Comparison of ENCODE assay signal across 7 cellular contexts in genomic region chr22:30245181-30245984, GRCh38. TPM values are rescaled to one million over a fixed set of nuclear protein-coding genes. Genes with fewer than 3 reads are reported as not detected.
DNase-seq lines count a peak whose midpoint lies in the region; ATAC-seq, FAIRE-seq and TF ChIP-seq lines count a peak whose summit lies in the region.

No MANE protein-coding gene starts in this region.

- peak; percentile 1 for ATAC-seq in stimulated activated naive CD8-positive, alpha-beta T cell treated with anti-CD3 and anti-CD28 coated beads, Interleukin-15, amount 100 ng/mL, for 72 hours
- ATAC-seq in GM19452 (IDR thresholded peaks at IDR 0.05; ENCODE audit: unreplicated experiment), result no peak

- H3K4me3 ChIP-seq in HUES48 (ENCODE audit: low read depth, low read length) (peak overlapping the region; percentile 77), kidney (ENCODE audit: low read length in 2 of 2) (peak overlapping the region; percentile 18 to 54)

- intact Hi-C loops in kidney (cut with DNase I), result no loop called here

- peak; percentile 59 for DNase-seq in activated naive CD4-positive, alpha-beta T cell treated with anti-CD3 and anti-CD28 coated beads, Interleukin-2, amount 10 ng/mL, durations not matched to agents 7 days and 5 days
- DNase-seq in kidney (no peak), NCI-H2227 (lab: John Stamatoyannopoulos, UW; ENCODE audit: unreplicated experiment) (no peak), HEK293T (ENCODE audit: extremely low spot score) (no peak)
- peak in 1 of 2 donors; percentile 42 for DNase-seq in stimulated activated naive CD8-positive, alpha-beta T cell treated with anti-CD3 and anti-CD28 coated beads, Interleukin-15, amount 100 ng/mL, for 72 hours

- POLR2A ChIA-PET in HEK293T (lab: Yijun Ruan, JAX), result interaction anchor here (1.5 kb wide), 1 partner anchor 8 kb away, joined by 5 read pairs; no protein-coding TSS in a partner anchor

- peaks cover 50% of the 10 kb centered on the region for H3K36me3 Mint-ChIP-seq in activated naive CD4-positive, alpha-beta T cell treated with anti-CD3 and anti-CD28 coated beads, Interleukin-2, amount 10 ng/mL, durations not matched to agents 7 days and 5 days

- H3K27me3 Mint-ChIP-seq in activated naive CD4-positive, alpha-beta T cell treated with anti-CD3 and anti-CD28 coated beads, Interleukin-2, amount 10 ng/mL, durations not matched to agents 7 days and 5 days, result no peaks in the 10 kb centered on the region
- H3K27me3 Mint-ChIP-seq in stimulated activated naive CD8-positive, alpha-beta T cell treated with anti-CD3 and anti-CD28 coated beads, Interleukin-15, amount 100 ng/mL, for 72 hours, result no peaks in the 10 kb centered on the region

- H3K27ac ChIP-seq in HUES48 (ENCODE audit: low read depth, low read length) (peak overlapping the region; percentile 42), kidney (ENCODE audit: low read depth in 2 of 2, low read length in 2 of 2) (peak overlapping the region in 1 of 2 donors; percentile 14)

- H3K9me3 ChIP-seq in HUES48 (ENCODE audit: control insufficient read depth, insufficient read depth, low read length) (no peaks in the 10 kb centered on the region), kidney (ENCODE audit: control insufficient read depth in 1 of 2, low read length in 2 of 2) (no peaks in the 10 kb centered on the region)

- H3K9ac ChIP-seq in HUES48 (ENCODE audit: low read depth, low read length), result no peak overlapping the region
- no peak overlapping the region for H3K9ac ChIP-seq in kidney (ENCODE audit: low read length in 2 of 2)

- peak overlapping the region; percentile 96 for H3K27ac Mint-ChIP-seq in activated naive CD4-positive, alpha-beta T cell treated with anti-CD3 and anti-CD28 coated beads, Interleukin-2, amount 10 ng/mL, durations not matched to agents 7 days and 5 days
- H3K27ac Mint-ChIP-seq in stimulated activated naive CD8-positive, alpha-beta T cell treated with anti-CD3 and anti-CD28 coated beads, Interleukin-15, amount 100 ng/mL, for 72 hours, result peak overlapping the region; percentile 97 to 99

- peaks cover 8% of the 10 kb centered on the region; the same call in 1 of the 2 replicates for H3K36me3 ChIP-seq in HUES48 (ENCODE audit: control insufficient read depth, insufficient read depth, low read length)
- no peaks in the 10 kb centered on the region for H3K36me3 ChIP-seq in kidney (ENCODE audit: control insufficient read depth in 1 of 2, insufficient read depth in 2 of 2, low read length in 2 of 2)

- H3K4me1 ChIP-seq in HUES48 (ENCODE audit: control insufficient read depth, insufficient read depth, low read length) (no peaks in the 10 kb centered on the region; the same call in 1 of the 2 replicates), kidney (ENCODE audit: control insufficient read depth in 1 of 2, insufficient read depth in 1 of 2, low read depth in 1 of 2, low read length in 2 of 2) (peaks cover 3 to 9% of the 10 kb centered on the region in 2 donors)

- peaks cover 88% of the 10 kb centered on the region for H3K4me1 Mint-ChIP-seq in activated naive CD4-positive, alpha-beta T cell treated with anti-CD3 and anti-CD28 coated beads, Interleukin-2, amount 10 ng/mL, durations not matched to agents 7 days and 5 days
- H3K4me1 Mint-ChIP-seq in stimulated activated naive CD8-positive, alpha-beta T cell treated with anti-CD3 and anti-CD28 coated beads, Interleukin-15, amount 100 ng/mL, for 72 hours, result peaks cover 99% of the 10 kb centered on the region

- no peak for TF ChIP-seq CTCF in kidney (IDR thresholded peaks at IDR 0.05; ENCODE audit: borderline replicate concordance, extremely low read depth, insufficient read depth)

- no peak for FAIRE-seq in kidney (lab: Jason Lieb, UNC)

- H3K27me3 ChIP-seq in HUES48 (ENCODE audit: control insufficient read depth, insufficient read depth, low read length), result no peaks in the 10 kb centered on the region

- CTCF ChIA-PET in activated naive CD4-positive, alpha-beta T cell treated with anti-CD3 and anti-CD28 coated beads, Interleukin-2, amount 10 ng/mL, durations not matched to agents 7 days and 5 days (lab: Charles Lee), result interaction anchor here (0.6 to 2.8 kb wide), 4 partner anchors 17 to 136 kb away, joined by 3 to 8 read pairs (median 4); no protein-coding TSS in a partner anchor
- CTCF ChIA-PET in HEK293T (lab: Yijun Ruan, JAX), result no interaction called here

- H3K4me3 Mint-ChIP-seq in activated naive CD4-positive, alpha-beta T cell treated with anti-CD3 and anti-CD28 coated beads, Interleukin-2, amount 10 ng/mL, durations not matched to agents 7 days and 5 days, result peak overlapping the region; percentile 100
- peak overlapping the region; percentile 96 to 100 for H3K4me3 Mint-ChIP-seq in stimulated activated naive CD8-positive, alpha-beta T cell treated with anti-CD3 and anti-CD28 coated beads, Interleukin-15, amount 100 ng/mL, for 72 hours

- no peaks in the 10 kb centered on the region for H3K9me3 Mint-ChIP-seq in activated naive CD4-positive, alpha-beta T cell treated with anti-CD3 and anti-CD28 coated beads, Interleukin-2, amount 10 ng/mL, durations not matched to agents 7 days and 5 days
- no peaks in the 10 kb centered on the region for H3K9me3 Mint-ChIP-seq in stimulated activated naive CD8-positive, alpha-beta T cell treated with anti-CD3 and anti-CD28 coated beads, Interleukin-15, amount 100 ng/mL, for 72 hours

TF ChIP-seq in HEK293T, 16 proteins besides CTCF, POLR2A, EP300 and RAD21:
- no peak for TF ChIP-seq LEF1 (IDR thresholded peaks at IDR 0.05; ENCODE audit: borderline replicate concordance)
- no peak for TF ChIP-seq ARNT (IDR thresholded peaks at IDR 0.05)

RNA-seq across cellular contexts. Expression of gene LIF, which starts 1.2 kb away (rescaled TPM):
- 10.7 TPM for total RNA-seq in kidney
- polyA plus RNA-seq in kidney (ENCODE audit: insufficient read depth, low read depth, low replicate concordance), result 0.67 TPM

RNA-seq across cellular contexts. Expression of gene OSM, which starts 21.3 kb away (rescaled TPM):
- total RNA-seq in kidney, result 1.2 TPM
- polyA plus RNA-seq in kidney (ENCODE audit: insufficient read depth, low read depth, low replicate concordance), result 0.56 TPM

RNA-seq across cellular contexts. Expression of gene CASTOR1, which starts 43.9 kb away (rescaled TPM):
- 16.5 TPM for total RNA-seq in kidney
- 71.7 TPM for polyA plus RNA-seq in kidney (ENCODE audit: insufficient read depth, low read depth, low replicate concordance)
